ENCODE assay signal across 11 cellular contexts in genomic region chr22:37241351-37242142, GRCh38. TPM values are rescaled to one million over a fixed set of nuclear protein-coding genes. Genes with fewer than 3 reads are reported as not detected.
DNase-seq lines count a peak whose midpoint lies in the region; ATAC-seq lines count a peak whose summit lies in the region.
"Had no signal": no experiment of that assay in that cellular context is flagged by ENCODE, and none has a peak within 500 bp of the region (broad histone marks: within the 10 kb centered on the region; RNA-seq: fewer than 3 reads in every experiment).

No MANE protein-coding gene starts in this region.

- no peaks in the 10 kb centered on the region for H3K9me2 ChIP-seq in Karpas-422 (replicated peaks; ENCODE audit: insufficient read depth, low read length)
- no peaks in the 10 kb centered on the region for H3K9me2 ChIP-seq in GM23248 (ENCODE audit: insufficient read depth)

- H3K4me1 ChIP-seq in Karpas-422 (ENCODE audit: low read length): peaks cover 97% of the 10 kb centered on the region
- peaks cover 64 to 65% of the 10 kb centered on the region in 2 donors for H3K4me1 ChIP-seq in naive thymus-derived CD4-positive, alpha-beta T cell (ENCODE audit: control insufficient read depth in 2 of 2, insufficient read depth in 2 of 2, low read length in 2 of 2)
- H3K4me1 ChIP-seq in GM23248 (ENCODE audit: insufficient read depth): peaks cover 19% of the 10 kb centered on the region

- H3K27me3 Mint-ChIP-seq in naive thymus-derived CD4-positive, alpha-beta T cell: no peaks in the 10 kb centered on the region

- no peaks in the 10 kb centered on the region for H3K9me3 Mint-ChIP-seq in naive thymus-derived CD4-positive, alpha-beta T cell

- H4K20me1 ChIP-seq in Karpas-422 (ENCODE audit: insufficient read depth, low read depth, low read length): peaks cover 23% of the 10 kb centered on the region
- no peaks in the 10 kb centered on the region for H4K20me1 ChIP-seq in GM23248 (ENCODE audit: insufficient read depth)

- peaks cover 60 to 78% (median 77%) of the 10 kb centered on the region in 7 donors for H3K4me1 Mint-ChIP-seq in naive thymus-derived CD4-positive, alpha-beta T cell

- no peaks in the 10 kb centered on the region for H3F3A ChIP-seq in GM23248 (ENCODE audit: insufficient read depth)

- POLR2A ChIA-PET in naive thymus-derived CD4-positive, alpha-beta T cell (lab: Charles Lee): interaction anchor here (0.5 to 10.8 kb wide), 19 partner anchors 10 to 1039 kb away, joined by 3 to 335 read pairs (median 6); partner anchors contain the start of genes CYTH4, IL2RB and MFNG

- in situ Hi-C loops in GM23248 (cut with MboI): no loop called here
- in situ Hi-C loops in G401 (cut with HindIII; ENCODE audit: low sequenced_read_pairs): no loop called here

- no peak for ATAC-seq in naive thymus-derived CD4-positive, alpha-beta T cell
- ATAC-seq in Right ventricle myocardium superior (ENCODE audit: poor library complexity): no peak

- DNase-seq in CMK (ENCODE audit: low read depth) (peak; percentile 64), Karpas-422 (peak; percentile 63), GM23248 (no peak), G401 (ENCODE audit: low spot score) (no peak), SW480 (ENCODE audit: low spot score) (no peak), Right ventricle myocardium superior (no peak)
- peak; percentile 37 for DNase-seq in activated naive CD4-positive, alpha-beta T cell treated with anti-CD3 and anti-CD28 coated beads, Interleukin-2, amount 50 U/mL, for 16 hours
- peak in 3 of 9 donors; percentile 30 to 60 (median 32) for DNase-seq in naive thymus-derived CD4-positive, alpha-beta T cell
- DNase-seq: cortex of kidney had no signal

- H3K36me3 Mint-ChIP-seq in naive thymus-derived CD4-positive, alpha-beta T cell: peaks cover 11 to 56% (median 22%) of the 10 kb centered on the region in 5 donors

- H2AFZ ChIP-seq in Karpas-422 (ENCODE audit: low read length): no peak overlapping the region
- H2AFZ ChIP-seq in GM23248: no peak overlapping the region

- peaks cover 14% of the 10 kb centered on the region; the same call in 1 of the 2 replicates for H3K79me2 ChIP-seq in Karpas-422 (ENCODE audit: low read length)
- H3K79me2 ChIP-seq in GM23248 (ENCODE audit: insufficient read depth): no peaks in the 10 kb centered on the region

- H3K9ac ChIP-seq in Karpas-422 (ENCODE audit: low read length) (peak overlapping the region; percentile 95), GM23248 (no peak overlapping the region)

- 79% methylated on average over 19 of the region's 19 CpGs for WGBS in GM23248 (ENCODE audit: low coverage in 1 of 2, low lambda C conversion rate in 2 of 2, missing lambda C conversion rate in 2 of 2), 2 experiments

- H3K36me3 ChIP-seq in Karpas-422 (ENCODE audit: insufficient read depth, low read length): peaks cover 37% of the 10 kb centered on the region
- peaks cover 14 to 38% (median 17%) of the 10 kb centered on the region in 3 experiments for H3K36me3 ChIP-seq in naive thymus-derived CD4-positive, alpha-beta T cell (ENCODE audit: control insufficient read depth in 2 of 3, insufficient read depth in 3 of 3, low read length in 3 of 3)
- H3K36me3 ChIP-seq in GM23248 (ENCODE audit: low read depth): no peaks in the 10 kb centered on the region

- H3K4me3 ChIP-seq in Karpas-422 (ENCODE audit: low read length) (peak overlapping the region; percentile 95), GM23248 (no peak overlapping the region)
- peak overlapping the region; percentile 90 for H3K4me3 ChIP-seq in naive thymus-derived CD4-positive, alpha-beta T cell (ENCODE audit: low read length)

- H3K9me3 ChIP-seq in Karpas-422 (ENCODE audit: low read length) (no peaks in the 10 kb centered on the region), GM23248 (ENCODE audit: low read depth) (no peaks in the 10 kb centered on the region)
- no peaks in the 10 kb centered on the region for H3K9me3 ChIP-seq in naive thymus-derived CD4-positive, alpha-beta T cell (ENCODE audit: control insufficient read depth in 2 of 3, low read length in 3 of 3)

- peak overlapping the region; percentile 86 to 99 (median 98) for H3K4me3 Mint-ChIP-seq in naive thymus-derived CD4-positive, alpha-beta T cell

- H3K27me3 ChIP-seq in Karpas-422 (ENCODE audit: low read length) (no peaks in the 10 kb centered on the region), GM23248 (replicated peaks; ENCODE audit: insufficient read depth) (no peaks in the 10 kb centered on the region)
- no peaks in the 10 kb centered on the region for H3K27me3 ChIP-seq in naive thymus-derived CD4-positive, alpha-beta T cell (ENCODE audit: control insufficient read depth in 2 of 2, insufficient read depth in 2 of 2, low read length in 2 of 2)

- CTCF ChIA-PET in naive thymus-derived CD4-positive, alpha-beta T cell (lab: Charles Lee): interaction anchor here (0.5 to 10.3 kb wide), 17 partner anchors 8 to 120 kb away, joined by 3 to 184 read pairs (median 5); no protein-coding TSS in a partner anchor

- H3K27ac Mint-ChIP-seq in naive thymus-derived CD4-positive, alpha-beta T cell: peak overlapping the region; percentile 91 to 99 (median 97)

- peak overlapping the region; percentile 91 for H3K4me2 ChIP-seq in Karpas-422 (ENCODE audit: low read depth, low read length, poor library complexity, severe bottlenecking)
- H3K4me2 ChIP-seq in GM23248 (ENCODE audit: unreplicated experiment): no peak overlapping the region

- intact Hi-C loops in naive thymus-derived CD4-positive, alpha-beta T cell (cut with micrococcal nuclease): loop anchor here (1.0 to 5.0 kb wide), 9 partner anchors 11 to 506 kb away; partner anchors contain the start of genes GGA1 (in 2 of the 2) and IL2RB (in 1 of the 2)
- intact Hi-C loops in Right ventricle myocardium superior (cut with DNase I): no loop called here

- H3K27ac ChIP-seq in Karpas-422 (ENCODE audit: low read length): peak overlapping the region; percentile 97
- peak overlapping the region; percentile 86 for H3K27ac ChIP-seq in naive thymus-derived CD4-positive, alpha-beta T cell (ENCODE audit: low read depth, low read length)
- no peak overlapping the region for H3K27ac ChIP-seq in GM23248

RNA-seq across cellular contexts. Expression of gene RAC2, which starts 2.5 kb away (rescaled TPM):
- 251 and 294 TPM in 2 replicates for total RNA-seq in Karpas-422 (2014; rRNA removed; shearing (Covaris generic); ENCODE audit: low replicate concordance)
- total RNA-seq in naive thymus-derived CD4-positive, alpha-beta T cell: 100 to 1,000 TPM; 263 to 886 (median 301) TPM
- polyA plus RNA-seq in naive thymus-derived CD4-positive, alpha-beta T cell: 100 to 1,000 TPM; 838 to 852 TPM
- 32.8 and 35.1 TPM in 2 replicates for total RNA-seq in GM23248 (2014; rRNA removed; shearing (Covaris generic))
- 34.9 and 36.3 TPM in 2 replicates for polyA plus RNA-seq in GM23248 (2016; fragmentation: Nextera tagmentation; extraction: Ambion mirVana)
- not detected in 2 replicates for total RNA-seq in G401 (2014; rRNA removed; shearing (Covaris generic))
- 4.1 TPM for total RNA-seq in Right ventricle myocardium superior

RNA-seq across cellular contexts. Expression of gene SSTR3, which starts 29.3 kb away (rescaled TPM):
- total RNA-seq in Karpas-422 (2014; rRNA removed; shearing (Covaris generic); ENCODE audit: low replicate concordance): not detected in 2 replicates
- total RNA-seq in naive thymus-derived CD4-positive, alpha-beta T cell: 10 to 100 TPM in 2 of 5 experiments, 1 to 10 TPM in 3; 3.9 to 30.4 (median 6.4) TPM
- polyA plus RNA-seq in naive thymus-derived CD4-positive, alpha-beta T cell: 1 to 10 TPM; 5.8 to 9.5 TPM
- total RNA-seq in GM23248 (2014; rRNA removed; shearing (Covaris generic)): not detected in 2 replicates
- polyA plus RNA-seq in GM23248 (2016; fragmentation: Nextera tagmentation; extraction: Ambion mirVana): not detected in 2 replicates
- total RNA-seq in G401 (2014; rRNA removed; shearing (Covaris generic)): not detected in 2 replicates
- total RNA-seq in Right ventricle myocardium superior: not detected
- total RNA-seq: Daoy, sciatic nerve had no signal

RNA-seq across cellular contexts. Expression of gene CYTH4, which starts 40.8 kb away (rescaled TPM):
- total RNA-seq in Karpas-422 (2014; rRNA removed; shearing (Covaris generic); ENCODE audit: low replicate concordance): 11.1 and 12.6 TPM in 2 replicates
- 100 to 1,000 TPM; 123 to 227 (median 214) TPM for total RNA-seq in naive thymus-derived CD4-positive, alpha-beta T cell
- polyA plus RNA-seq in naive thymus-derived CD4-positive, alpha-beta T cell: 10 to 100 TPM; 49.5 to 71.1 TPM
- not detected in 2 replicates for total RNA-seq in GM23248 (2014; rRNA removed; shearing (Covaris generic))
- polyA plus RNA-seq in GM23248 (2016; fragmentation: Nextera tagmentation; extraction: Ambion mirVana): not detected in 2 replicates
- not detected in 2 replicates for total RNA-seq in G401 (2014; rRNA removed; shearing (Covaris generic))
- total RNA-seq in Right ventricle myocardium superior: 7.0 TPM

RNA-seq across cellular contexts. Expression of gene C1QTNF6, which starts 53.5 kb away (rescaled TPM):
- total RNA-seq in Karpas-422 (2014; rRNA removed; shearing (Covaris generic); ENCODE audit: low replicate concordance): 1.7 and 2.7 TPM in 2 replicates
- total RNA-seq in naive thymus-derived CD4-positive, alpha-beta T cell: 10 to 100 TPM; 12.4 to 27.6 (median 20.2) TPM
- polyA plus RNA-seq in naive thymus-derived CD4-positive, alpha-beta T cell: 1 to 10 TPM; 1.1 to 2.4 TPM
- total RNA-seq in GM23248 (2014; rRNA removed; shearing (Covaris generic)): 3.4 and 4.0 TPM in 2 replicates
- polyA plus RNA-seq in GM23248 (2016; fragmentation: Nextera tagmentation; extraction: Ambion mirVana): 8.9 and 9.8 TPM in 2 replicates
- total RNA-seq in G401 (2014; rRNA removed; shearing (Covaris generic)): 5.0 and 6.7 TPM in 2 replicates
- total RNA-seq in Right ventricle myocardium superior: 1.5 TPM

Comparison
In these comparisons a context has a peak if more than half of its experiments do, and no peak if none do; other contexts are left out.
1. DNase-seq: peak in CMK (single experiment), Karpas-422 (single experiment) and activated naive CD4-positive, alpha-beta T cell treated with anti-CD3 and anti-CD28 coated beads, Interleukin-2, amount 50 U/mL, for 16 hours (single experiment); none in GM23248 (single experiment), G401 (single experiment), SW480 (single experiment) and Right ventricle myocardium superior (single experiment).